1 cellular context compared by ENCODE assay signal in the genomic region with DNA sequence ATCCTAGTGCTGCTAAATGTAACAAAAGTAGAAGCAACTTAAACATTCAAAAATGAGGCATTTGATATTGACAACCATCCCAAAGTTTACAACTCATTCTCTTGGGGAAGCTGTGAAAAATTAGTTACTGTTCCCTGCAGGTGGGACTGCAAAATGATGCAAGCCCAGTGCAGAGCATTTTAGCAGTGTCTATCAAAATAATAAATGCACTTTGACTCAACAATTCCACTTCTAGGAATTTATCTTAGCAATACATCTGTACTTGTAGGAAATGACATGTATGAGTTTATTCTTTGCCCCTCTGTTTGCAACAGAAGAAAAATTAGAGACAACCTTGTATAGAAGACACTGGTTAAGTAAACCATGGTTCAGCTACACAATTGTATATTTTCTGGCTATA.
TF ChIP-seq lines count a peak whose summit lies in the region.

No MANE protein-coding gene starts in this region.

TF ChIP-seq in K562, 482 proteins besides CTCF, POLR2A, EP300 and RAD21 (continued from another document and continues in another):
- TF ChIP-seq, protein P1, sequence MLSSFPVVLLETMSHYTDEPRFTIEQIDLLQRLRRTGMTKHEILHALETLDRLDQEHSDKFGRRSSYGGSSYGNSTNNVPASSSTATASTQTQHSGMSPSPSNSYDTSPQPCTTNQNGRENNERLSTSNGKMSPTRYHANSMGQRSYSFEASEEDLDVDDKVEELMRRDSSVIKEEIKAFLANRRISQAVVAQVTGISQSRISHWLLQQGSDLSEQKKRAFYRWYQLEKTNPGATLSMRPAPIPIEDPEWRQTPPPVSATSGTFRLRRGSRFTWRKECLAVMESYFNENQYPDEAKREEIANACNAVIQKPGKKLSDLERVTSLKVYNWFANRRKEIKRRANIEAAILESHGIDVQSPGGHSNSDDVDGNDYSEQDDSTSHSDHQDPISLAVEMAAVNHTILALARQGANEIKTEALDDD (IDR thresholded peaks at IDR 0.05): no peak
- TF ChIP-seq ZC3H4 (CRISPR knock-in tag; IDR thresholded peaks at IDR 0.05; ENCODE audit: borderline replicate concordance) (no peak), STAG1 (CRISPR knock-in tag; IDR thresholded peaks at IDR 0.05; ENCODE audit: borderline replicate concordance) (no peak), CBFB (CRISPR knock-in tag; IDR thresholded peaks at IDR 0.05) (no peak), SIX5 (IDR thresholded peaks at IDR 0.05; ENCODE audit: borderline replicate concordance in 1 of 2, insufficient read depth in 1 of 2, low read depth in 1 of 2, low read length in 2 of 2) (no peak), ZNF717 (CRISPR knock-in tag; IDR thresholded peaks at IDR 0.05) (no peak), SMARCA4 (IDR thresholded peaks at IDR 0.05) (peak; percentile 68; the same call in 1 of the 2 replicates), STAT5A (IDR thresholded peaks at IDR 0.05; ENCODE audit: borderline replicate concordance, low read length) (no peak), ZNF778 (CRISPR knock-in tag; IDR thresholded peaks at IDR 0.05) (no peak), NUFIP1 (IDR thresholded peaks at IDR 0.05; ENCODE audit: partially characterized antibody) (no peak), ZSCAN32 (CRISPR knock-in tag; IDR thresholded peaks at IDR 0.05) (no peak), HDAC8 (tag; IDR thresholded peaks at IDR 0.05) (no peak), NCOA2 (IDR thresholded peaks at IDR 0.05; ENCODE audit: partially characterized antibody in 2 of 2) (no peak), SMAD2 (IDR thresholded peaks at IDR 0.05; ENCODE audit: low read depth, low read length) (no peak), CHD2 (IDR thresholded peaks at IDR 0.05; ENCODE audit: low read depth, low read length) (no peak), CAMTA2 (CRISPR knock-in tag; conservative IDR thresholded peaks at IDR 0.05) (no peak), CBX5 (IDR thresholded peaks at IDR 0.05; ENCODE audit: borderline replicate concordance, low read depth) (no peak), SAFB (IDR thresholded peaks at IDR 0.05; ENCODE audit: borderline replicate concordance, low read depth, low read length) (no peak), ZNF165 (CRISPR knock-in tag; IDR thresholded peaks at IDR 0.05; ENCODE audit: borderline replicate concordance) (no peak), TAF1 (IDR thresholded peaks at IDR 0.05; ENCODE audit: control insufficient read depth, extremely low read depth, insufficient read depth, low read length, severe bottlenecking) (no peak), SP2 (IDR thresholded peaks at IDR 0.05; ENCODE audit: extremely low read depth, low read depth, low read length, poor library complexity, severe bottlenecking) (no peak), NEUROD1 (IDR thresholded peaks at IDR 0.05; ENCODE audit: borderline replicate concordance, low read depth, low read length, partially characterized antibody) (no peak), MIER1 (IDR thresholded peaks at IDR 0.05; ENCODE audit: low read depth) (no peak), SPI1 (IDR thresholded peaks at IDR 0.05; ENCODE audit: borderline replicate concordance, low read depth, low read length) (no peak), L3MBTL2 (IDR thresholded peaks at IDR 0.05) (0 out of 2 replicates have a peak, but pooled peaks have one; percentile 23), ZNF239 (CRISPR knock-in tag; IDR thresholded peaks at IDR 0.05) (no peak), CBX1 (IDR thresholded peaks at IDR 0.05; ENCODE audit: low read depth) (no peak), ZNF764 (CRISPR knock-in tag; IDR thresholded peaks at IDR 0.05; ENCODE audit: low read depth) (no peak), BRD9 (IDR thresholded peaks at IDR 0.05; ENCODE audit: low read depth, partially characterized antibody) (no peak), SRSF3 (IDR thresholded peaks at IDR 0.05; ENCODE audit: insufficient read depth, low read length) (no peak), SAP30 (IDR thresholded peaks at IDR 0.05; ENCODE audit: borderline replicate concordance, insufficient read depth, low read depth, low read length, poor library complexity, severe bottlenecking) (no peak), SETDB1 (IDR thresholded peaks at IDR 0.05; ENCODE audit: low read length) (no peak), ZNF551 (CRISPR knock-in tag; IDR thresholded peaks at IDR 0.05) (no peak), NFATC3 (IDR thresholded peaks at IDR 0.05) (peak; percentile 90), ZNF324 (CRISPR knock-in tag; IDR thresholded peaks at IDR 0.05) (no peak), MXI1 (IDR thresholded peaks at IDR 0.05; ENCODE audit: low read depth, low read length) (no peak), NFE2L1 (tag; IDR thresholded peaks at IDR 0.05; ENCODE audit: borderline replicate concordance, low read depth) (no peak), RCOR1 (IDR thresholded peaks at IDR 0.05; ENCODE audit: borderline replicate concordance in 1 of 2, low read depth in 2 of 2, low read length in 2 of 2) (0 out of 4 replicates have a peak, but pooled peaks of 1 of the 2 experiments have one; percentile 6), NFXL1 (CRISPR knock-in tag; IDR thresholded peaks at IDR 0.05) (no peak), ILK (tag; IDR thresholded peaks at IDR 0.05; ENCODE audit: borderline replicate concordance, low read depth) (no peak), NONO (IDR thresholded peaks at IDR 0.05; ENCODE audit: low read depth in 2 of 2, low read length in 1 of 2) (no peak), ZNF431 (CRISPR knock-in tag; IDR thresholded peaks at IDR 0.05) (no peak), PURB (CRISPR knock-in tag; IDR thresholded peaks at IDR 0.05; ENCODE audit: low read depth) (no peak), RBBP5 (IDR thresholded peaks at IDR 0.05; ENCODE audit: borderline replicate concordance, insufficient read depth, low read length, poor library complexity, severe bottlenecking) (no peak), SRSF9 (IDR thresholded peaks at IDR 0.05; ENCODE audit: borderline replicate concordance, low read depth, low read length) (no peak)
- TF ChIP-seq, protein P2, sequence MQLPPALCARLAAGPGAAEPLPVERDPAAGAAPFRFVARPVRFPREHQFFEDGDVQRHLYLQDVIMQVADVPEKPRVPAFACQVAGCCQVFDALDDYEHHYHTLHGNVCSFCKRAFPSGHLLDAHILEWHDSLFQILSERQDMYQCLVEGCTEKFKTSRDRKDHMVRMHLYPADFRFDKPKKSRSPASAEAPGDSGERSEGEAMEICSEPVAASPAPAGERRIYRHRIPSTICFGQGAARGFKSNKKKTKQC (CRISPR knock-in tag; IDR thresholded peaks at IDR 0.05): no peak
- TF ChIP-seq, protein P3, sequence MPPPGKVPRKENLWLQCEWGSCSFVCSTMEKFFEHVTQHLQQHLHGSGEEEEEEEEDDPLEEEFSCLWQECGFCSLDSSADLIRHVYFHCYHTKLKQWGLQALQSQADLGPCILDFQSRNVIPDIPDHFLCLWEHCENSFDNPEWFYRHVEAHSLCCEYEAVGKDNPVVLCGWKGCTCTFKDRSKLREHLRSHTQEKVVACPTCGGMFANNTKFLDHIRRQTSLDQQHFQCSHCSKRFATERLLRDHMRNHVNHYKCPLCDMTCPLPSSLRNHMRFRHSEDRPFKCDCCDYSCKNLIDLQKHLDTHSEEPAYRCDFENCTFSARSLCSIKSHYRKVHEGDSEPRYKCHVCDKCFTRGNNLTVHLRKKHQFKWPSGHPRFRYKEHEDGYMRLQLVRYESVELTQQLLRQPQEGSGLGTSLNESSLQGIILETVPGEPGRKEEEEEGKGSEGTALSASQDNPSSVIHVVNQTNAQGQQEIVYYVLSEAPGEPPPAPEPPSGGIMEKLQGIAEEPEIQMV (tag; conservative IDR thresholded peaks at IDR 0.05; ENCODE audit: low read depth): no peak
- TF ChIP-seq, protein P4, sequence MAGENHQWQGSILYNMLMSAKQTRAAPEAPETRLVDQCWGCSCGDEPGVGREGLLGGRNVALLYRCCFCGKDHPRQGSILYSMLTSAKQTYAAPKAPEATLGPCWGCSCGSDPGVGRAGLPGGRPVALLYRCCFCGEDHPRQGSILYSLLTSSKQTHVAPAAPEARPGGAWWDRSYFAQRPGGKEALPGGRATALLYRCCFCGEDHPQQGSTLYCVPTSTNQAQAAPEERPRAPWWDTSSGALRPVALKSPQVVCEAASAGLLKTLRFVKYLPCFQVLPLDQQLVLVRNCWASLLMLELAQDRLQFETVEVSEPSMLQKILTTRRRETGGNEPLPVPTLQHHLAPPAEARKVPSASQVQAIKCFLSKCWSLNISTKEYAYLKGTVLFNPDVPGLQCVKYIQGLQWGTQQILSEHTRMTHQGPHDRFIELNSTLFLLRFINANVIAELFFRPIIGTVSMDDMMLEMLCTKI (IDR thresholded peaks at IDR 0.05; ENCODE audit: partially characterized antibody): no peak
- TF ChIP-seq, protein P5, sequence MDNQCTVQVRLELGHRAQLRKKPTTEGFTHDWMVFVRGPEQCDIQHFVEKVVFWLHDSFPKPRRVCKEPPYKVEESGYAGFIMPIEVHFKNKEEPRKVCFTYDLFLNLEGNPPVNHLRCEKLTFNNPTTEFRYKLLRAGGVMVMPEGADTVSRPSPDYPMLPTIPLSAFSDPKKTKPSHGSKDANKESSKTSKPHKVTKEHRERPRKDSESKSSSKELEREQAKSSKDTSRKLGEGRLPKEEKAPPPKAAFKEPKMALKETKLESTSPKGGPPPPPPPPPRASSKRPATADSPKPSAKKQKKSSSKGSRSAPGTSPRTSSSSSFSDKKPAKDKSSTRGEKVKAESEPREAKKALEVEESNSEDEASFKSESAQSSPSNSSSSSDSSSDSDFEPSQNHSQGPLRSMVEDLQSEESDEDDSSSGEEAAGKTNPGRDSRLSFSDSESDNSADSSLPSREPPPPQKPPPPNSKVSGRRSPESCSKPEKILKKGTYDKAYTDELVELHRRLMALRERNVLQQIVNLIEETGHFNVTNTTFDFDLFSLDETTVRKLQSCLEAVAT (IDR thresholded peaks at IDR 0.05): no peak
- TF ChIP-seq, protein P6, sequence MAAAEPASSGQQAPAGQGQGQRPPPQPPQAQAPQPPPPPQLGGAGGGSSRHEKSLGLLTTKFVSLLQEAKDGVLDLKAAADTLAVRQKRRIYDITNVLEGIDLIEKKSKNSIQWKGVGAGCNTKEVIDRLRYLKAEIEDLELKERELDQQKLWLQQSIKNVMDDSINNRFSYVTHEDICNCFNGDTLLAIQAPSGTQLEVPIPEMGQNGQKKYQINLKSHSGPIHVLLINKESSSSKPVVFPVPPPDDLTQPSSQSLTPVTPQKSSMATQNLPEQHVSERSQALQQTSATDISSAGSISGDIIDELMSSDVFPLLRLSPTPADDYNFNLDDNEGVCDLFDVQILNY (CRISPR knock-in tag; IDR thresholded peaks at IDR 0.05): no peak
- TF ChIP-seq, protein P7, sequence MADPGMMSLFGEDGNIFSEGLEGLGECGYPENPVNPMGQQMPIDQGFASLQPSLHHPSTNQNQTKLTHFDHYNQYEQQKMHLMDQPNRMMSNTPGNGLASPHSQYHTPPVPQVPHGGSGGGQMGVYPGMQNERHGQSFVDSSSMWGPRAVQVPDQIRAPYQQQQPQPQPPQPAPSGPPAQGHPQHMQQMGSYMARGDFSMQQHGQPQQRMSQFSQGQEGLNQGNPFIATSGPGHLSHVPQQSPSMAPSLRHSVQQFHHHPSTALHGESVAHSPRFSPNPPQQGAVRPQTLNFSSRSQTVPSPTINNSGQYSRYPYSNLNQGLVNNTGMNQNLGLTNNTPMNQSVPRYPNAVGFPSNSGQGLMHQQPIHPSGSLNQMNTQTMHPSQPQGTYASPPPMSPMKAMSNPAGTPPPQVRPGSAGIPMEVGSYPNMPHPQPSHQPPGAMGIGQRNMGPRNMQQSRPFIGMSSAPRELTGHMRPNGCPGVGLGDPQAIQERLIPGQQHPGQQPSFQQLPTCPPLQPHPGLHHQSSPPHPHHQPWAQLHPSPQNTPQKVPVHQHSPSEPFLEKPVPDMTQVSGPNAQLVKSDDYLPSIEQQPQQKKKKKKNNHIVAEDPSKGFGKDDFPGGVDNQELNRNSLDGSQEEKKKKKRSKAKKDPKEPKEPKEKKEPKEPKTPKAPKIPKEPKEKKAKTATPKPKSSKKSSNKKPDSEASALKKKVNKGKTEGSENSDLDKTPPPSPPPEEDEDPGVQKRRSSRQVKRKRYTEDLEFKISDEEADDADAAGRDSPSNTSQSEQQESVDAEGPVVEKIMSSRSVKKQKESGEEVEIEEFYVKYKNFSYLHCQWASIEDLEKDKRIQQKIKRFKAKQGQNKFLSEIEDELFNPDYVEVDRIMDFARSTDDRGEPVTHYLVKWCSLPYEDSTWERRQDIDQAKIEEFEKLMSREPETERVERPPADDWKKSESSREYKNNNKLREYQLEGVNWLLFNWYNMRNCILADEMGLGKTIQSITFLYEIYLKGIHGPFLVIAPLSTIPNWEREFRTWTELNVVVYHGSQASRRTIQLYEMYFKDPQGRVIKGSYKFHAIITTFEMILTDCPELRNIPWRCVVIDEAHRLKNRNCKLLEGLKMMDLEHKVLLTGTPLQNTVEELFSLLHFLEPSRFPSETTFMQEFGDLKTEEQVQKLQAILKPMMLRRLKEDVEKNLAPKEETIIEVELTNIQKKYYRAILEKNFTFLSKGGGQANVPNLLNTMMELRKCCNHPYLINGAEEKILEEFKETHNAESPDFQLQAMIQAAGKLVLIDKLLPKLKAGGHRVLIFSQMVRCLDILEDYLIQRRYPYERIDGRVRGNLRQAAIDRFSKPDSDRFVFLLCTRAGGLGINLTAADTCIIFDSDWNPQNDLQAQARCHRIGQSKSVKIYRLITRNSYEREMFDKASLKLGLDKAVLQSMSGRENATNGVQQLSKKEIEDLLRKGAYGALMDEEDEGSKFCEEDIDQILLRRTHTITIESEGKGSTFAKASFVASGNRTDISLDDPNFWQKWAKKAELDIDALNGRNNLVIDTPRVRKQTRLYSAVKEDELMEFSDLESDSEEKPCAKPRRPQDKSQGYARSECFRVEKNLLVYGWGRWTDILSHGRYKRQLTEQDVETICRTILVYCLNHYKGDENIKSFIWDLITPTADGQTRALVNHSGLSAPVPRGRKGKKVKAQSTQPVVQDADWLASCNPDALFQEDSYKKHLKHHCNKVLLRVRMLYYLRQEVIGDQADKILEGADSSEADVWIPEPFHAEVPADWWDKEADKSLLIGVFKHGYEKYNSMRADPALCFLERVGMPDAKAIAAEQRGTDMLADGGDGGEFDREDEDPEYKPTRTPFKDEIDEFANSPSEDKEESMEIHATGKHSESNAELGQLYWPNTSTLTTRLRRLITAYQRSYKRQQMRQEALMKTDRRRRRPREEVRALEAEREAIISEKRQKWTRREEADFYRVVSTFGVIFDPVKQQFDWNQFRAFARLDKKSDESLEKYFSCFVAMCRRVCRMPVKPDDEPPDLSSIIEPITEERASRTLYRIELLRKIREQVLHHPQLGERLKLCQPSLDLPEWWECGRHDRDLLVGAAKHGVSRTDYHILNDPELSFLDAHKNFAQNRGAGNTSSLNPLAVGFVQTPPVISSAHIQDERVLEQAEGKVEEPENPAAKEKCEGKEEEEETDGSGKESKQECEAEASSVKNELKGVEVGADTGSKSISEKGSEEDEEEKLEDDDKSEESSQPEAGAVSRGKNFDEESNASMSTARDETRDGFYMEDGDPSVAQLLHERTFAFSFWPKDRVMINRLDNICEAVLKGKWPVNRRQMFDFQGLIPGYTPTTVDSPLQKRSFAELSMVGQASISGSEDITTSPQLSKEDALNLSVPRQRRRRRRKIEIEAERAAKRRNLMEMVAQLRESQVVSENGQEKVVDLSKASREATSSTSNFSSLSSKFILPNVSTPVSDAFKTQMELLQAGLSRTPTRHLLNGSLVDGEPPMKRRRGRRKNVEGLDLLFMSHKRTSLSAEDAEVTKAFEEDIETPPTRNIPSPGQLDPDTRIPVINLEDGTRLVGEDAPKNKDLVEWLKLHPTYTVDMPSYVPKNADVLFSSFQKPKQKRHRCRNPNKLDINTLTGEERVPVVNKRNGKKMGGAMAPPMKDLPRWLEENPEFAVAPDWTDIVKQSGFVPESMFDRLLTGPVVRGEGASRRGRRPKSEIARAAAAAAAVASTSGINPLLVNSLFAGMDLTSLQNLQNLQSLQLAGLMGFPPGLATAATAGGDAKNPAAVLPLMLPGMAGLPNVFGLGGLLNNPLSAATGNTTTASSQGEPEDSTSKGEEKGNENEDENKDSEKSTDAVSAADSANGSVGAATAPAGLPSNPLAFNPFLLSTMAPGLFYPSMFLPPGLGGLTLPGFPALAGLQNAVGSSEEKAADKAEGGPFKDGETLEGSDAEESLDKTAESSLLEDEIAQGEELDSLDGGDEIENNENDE (IDR thresholded peaks at IDR 0.05; ENCODE audit: low read depth, low read length): no peak
